25 cellular contexts compared by ENCODE assay signal in the genomic region with DNA sequence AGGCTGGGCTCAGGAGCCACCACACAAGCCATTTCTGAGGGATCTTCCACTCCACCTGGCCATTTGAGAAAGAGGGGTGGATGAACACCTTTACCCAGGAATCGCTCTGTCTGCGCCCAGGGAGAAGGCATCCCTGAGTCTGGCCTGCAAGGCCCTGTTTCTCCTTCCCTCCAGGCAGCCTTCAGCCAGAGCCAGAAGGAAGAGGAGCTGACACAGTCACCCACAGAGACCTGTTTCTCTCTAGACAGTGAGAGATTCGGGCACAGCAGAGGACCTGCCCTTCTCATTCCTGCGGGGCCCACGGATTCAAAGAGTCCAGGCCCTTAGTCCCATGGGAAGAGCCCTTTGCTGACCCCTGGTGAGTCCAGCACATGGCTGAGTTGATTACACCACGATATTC.
DNase-seq lines count a peak whose midpoint lies in the region; ATAC-seq and TF ChIP-seq lines count a peak whose summit lies in the region.
"Had no signal": no experiment of that assay in that cellular context is flagged by ENCODE, and none has a peak within 500 bp of the region (broad histone marks: within the 10 kb centered on the region; RNA-seq: fewer than 3 reads in every experiment).

No MANE protein-coding gene starts in this region.

- no peaks in the 10 kb centered on the region for H3K36me3 ChIP-seq in BLaER1 treated with 17β-estradiol and CSF1 and Interleukin-3, amounts not matched to agents 10 nM and 100 nM
- H3K36me3 ChIP-seq in OCI-LY7 (ENCODE audit: insufficient read depth, low read length) (no peaks in the 10 kb centered on the region), gastroesophageal sphincter (no peaks in the 10 kb centered on the region), thyroid gland (no peaks in the 10 kb centered on the region)
- H3K36me3 ChIP-seq: HAP-1 had no signal

- H3K79me2 ChIP-seq in OCI-LY7 (ENCODE audit: insufficient read depth, low read depth, low read length), result no peaks in the 10 kb centered on the region

- intact Hi-C loops in OCI-LY7 (cut with micrococcal nuclease; ENCODE audit: unreplicated experiment) (no loop called here), thyroid gland (cut with DNase I) (no loop called here)

- no peaks in the 10 kb centered on the region for H3K9me2 ChIP-seq in OCI-LY7 (ENCODE audit: insufficient read depth, low read length)

- peak overlapping the region in 6 of 11 experiments; percentile 33 to 62 (median 44); a peak in 9 of 22 replicates for H3K4me2 ChIP-seq in BLaER1 treated with 17β-estradiol and CSF1 and Interleukin-3, amounts not matched to agents 10 nM and 100 nM
- peak overlapping the region; percentile 32; the same call in 1 of the 2 replicates for H3K4me2 ChIP-seq in OCI-LY7 (ENCODE audit: low read length)

- no peaks in the 10 kb centered on the region for H4K20me1 ChIP-seq in BLaER1 treated with 17β-estradiol and CSF1 and Interleukin-3, amounts not matched to agents 10 nM and 100 nM
- no peaks in the 10 kb centered on the region for H4K20me1 ChIP-seq in OCI-LY7 (ENCODE audit: insufficient read depth, low read length)

- no peak overlapping the region for H3K9ac ChIP-seq in BLaER1 treated with 17β-estradiol and CSF1 and Interleukin-3, amounts not matched to agents 10 nM and 100 nM

- TF ChIP-seq CTCF in OCI-LY7 (conservative IDR thresholded peaks at IDR 0.05; ENCODE audit: low read length), result no peak
- no peak for TF ChIP-seq CTCF in gastroesophageal sphincter (IDR thresholded peaks at IDR 0.05)
- TF ChIP-seq CTCF in osteocyte (IDR thresholded peaks at IDR 0.05), result no peak
- no peak for TF ChIP-seq CTCF in thyroid gland (IDR thresholded peaks at IDR 0.05)

- H3K9me3 Mint-ChIP-seq in osteocyte (ENCODE audit: unreplicated experiment), result no peaks in the 10 kb centered on the region
- H3K9me3 Mint-ChIP-seq: CD4-positive, alpha-beta memory T cell; HFFc6 had no signal

- H3K9me3 ChIP-seq in BLaER1 treated with 17β-estradiol and CSF1 and Interleukin-3, amounts not matched to agents 10 nM and 100 nM (replicated peaks in 1 of 11), result no peaks in the 10 kb centered on the region
- H3K9me3 ChIP-seq in OCI-LY7 (ENCODE audit: low read length) (no peaks in the 10 kb centered on the region), gastroesophageal sphincter (no peaks in the 10 kb centered on the region), thyroid gland (no peaks in the 10 kb centered on the region)
- H3K9me3 ChIP-seq: HAP-1 had no signal

- H3K27ac Mint-ChIP-seq in osteocyte (ENCODE audit: unreplicated experiment), result no peak overlapping the region
- H3K27ac Mint-ChIP-seq: CD4-positive, alpha-beta memory T cell; HFFc6 had no signal

- no peaks in the 10 kb centered on the region for H3K36me3 Mint-ChIP-seq in osteocyte (ENCODE audit: unreplicated experiment)
- H3K36me3 Mint-ChIP-seq: CD4-positive, alpha-beta memory T cell had no signal

- H2AFZ ChIP-seq in OCI-LY7 (ENCODE audit: low read length), result peak overlapping the region; percentile 32; the same call in 1 of the 2 replicates

- POLR2A ChIA-PET in OCI-LY7 (lab: Charles Lee), result interaction anchor here (0.6 to 1.5 kb wide), 5 partner anchors 14 to 148 kb away, joined by 3 to 5 read pairs (median 3); no protein-coding TSS in a partner anchor

- peaks cover 0 to 20% (median 15%) of the 10 kb centered on the region in 10 experiments; a peak in 16 of 20 replicates for H3K4me1 ChIP-seq in BLaER1 treated with 17β-estradiol and CSF1 and Interleukin-3, amounts not matched to agents 10 nM and 100 nM
- peaks cover 50% of the 10 kb centered on the region for H3K4me1 ChIP-seq in OCI-LY7 (ENCODE audit: insufficient read depth, low read length, poor library complexity, severe bottlenecking)
- H3K4me1 ChIP-seq in gastroesophageal sphincter, result peaks cover 0 to 28% (median 9%) of the 10 kb centered on the region in 3 donors
- peaks cover 0 to 7% of the 10 kb centered on the region in 2 donors for H3K4me1 ChIP-seq in thyroid gland
- H3K4me1 ChIP-seq: HAP-1 had no signal

- no peak overlapping the region for H3K4me3 ChIP-seq in BLaER1 treated with 17β-estradiol and CSF1 and Interleukin-3, amounts not matched to agents 10 nM and 100 nM
- no peak overlapping the region for H3K4me3 ChIP-seq in OCI-LY7 (ENCODE audit: low read depth, low read length, poor library complexity, severe bottlenecking)
- H3K4me3 ChIP-seq in gastroesophageal sphincter, result no peak overlapping the region
- no peak overlapping the region for H3K4me3 ChIP-seq in thyroid gland (replicated peaks in 1 of 3)
- H3K4me3 ChIP-seq: HAP-1 had no signal

- CTCF ChIA-PET in OCI-LY7 (lab: Charles Lee; ENCODE audit: unreplicated experiment), result interaction anchor here (0.5 to 1.5 kb wide), 3 partner anchors 11 to 386 kb away, joined by 3 read pairs; no protein-coding TSS in a partner anchor

- H3K4me1 Mint-ChIP-seq in osteocyte (ENCODE audit: unreplicated experiment), result peaks cover 13% of the 10 kb centered on the region
- H3K4me1 Mint-ChIP-seq: CD4-positive, alpha-beta memory T cell had no signal

- no peak for TF ChIP-seq EP300 in gastroesophageal sphincter (IDR thresholded peaks at IDR 0.05)

- H3K27me3 ChIP-seq in BLaER1 treated with 17β-estradiol and CSF1 and Interleukin-3, amounts not matched to agents 10 nM and 100 nM, result no peaks in the 10 kb centered on the region
- no peaks in the 10 kb centered on the region for H3K27me3 ChIP-seq in gastroesophageal sphincter
- no peaks in the 10 kb centered on the region for H3K27me3 ChIP-seq in thyroid gland

- no peak overlapping the region for H3K27ac ChIP-seq in BLaER1 treated with 17β-estradiol and CSF1 and Interleukin-3, amounts not matched to agents 10 nM and 100 nM
- no peak overlapping the region for H3K27ac ChIP-seq in OCI-LY7 (ENCODE audit: low read depth, low read length, poor library complexity, severe bottlenecking)
- no peak overlapping the region for H3K27ac ChIP-seq in gastroesophageal sphincter
- H3K27ac ChIP-seq in thyroid gland, result no peak overlapping the region

- no TSS peak for BruUV-seq in OCI-LY7 (replicated peaks; lab: Mats Ljungman, UMichigan)

- DNase-seq in OCI-LY7 (ENCODE audit: low spot score) (no peak), osteocyte (ENCODE audit: extremely low spot score, unreplicated experiment) (peak; percentile 75), NK-92 (lab: John Stamatoyannopoulos, UW; ENCODE audit: unreplicated experiment) (no peak), thyroid gland (no peak)
- no peak for DNase-seq in activated naive CD4-positive, alpha-beta T cell treated with anti-CD3 and anti-CD28 coated beads, Interleukin-2, amount 50 U/mL, for 16 hours
- DNase-seq: C1 segment of cervical spinal cord; CD4-positive, alpha-beta memory T cell; COR-L47; DMS53; GOT3; HFFc6; KG1; MM.1S; NCI-H1048; NCI-H1417; NCI-H1694; NCI-H2029 treated with DMSO at 0.1 percent for 48 hours; NCI-H446 treated with DMSO at 0.1 percent for 48 hours; NCI-H526; OCI-M1; SIG-M5 had no signal

- ATAC-seq in gastroesophageal sphincter (peak; percentile 28), GM21619 (IDR thresholded peaks at IDR 0.05; ENCODE audit: unreplicated experiment) (no peak)

- H3K4me3 Mint-ChIP-seq in osteocyte (ENCODE audit: unreplicated experiment), result no peak overlapping the region
- H3K4me3 Mint-ChIP-seq: CD4-positive, alpha-beta memory T cell; HFFc6 had no signal

- 80% methylated on average over 1 of the region's 6 CpGs; no CpG with 5 or more reads in 1 of the 2 donors for WGBS in gastroesophageal sphincter (ENCODE audit: low coverage in 1 of 2), 2 donors
- WGBS in thyroid gland, 2 donors, result 88 to 98% methylated on average over 6 of the region's 6 CpGs

- no peaks in the 10 kb centered on the region for H3K27me3 Mint-ChIP-seq in osteocyte (ENCODE audit: unreplicated experiment)
- H3K27me3 Mint-ChIP-seq: CD4-positive, alpha-beta memory T cell had no signal

- TF ChIP-seq POLR2A in gastroesophageal sphincter (IDR thresholded peaks at IDR 0.05), result no peak
- TF ChIP-seq POLR2A in thyroid gland (IDR thresholded peaks at IDR 0.05), result no peak
